1 cellular context compared by ENCODE assay signal in genomic region chr11:117985953-117986887, GRCh38.
TF ChIP-seq lines count a peak whose summit lies in the region.

IL10RA (plus strand) TSS chr11:117986394; CDS start chr11:117986468, 74 bp downstream.

TF ChIP-seq in HEK293, 187 proteins besides CTCF, POLR2A, EP300 and RAD21 (continued from another document):
- TF ChIP-seq ZBTB26 (tag by site-specific recombination; optimal IDR thresholded peaks at IDR 0.05) (peak; percentile 89), ZBTB17 (tag by site-specific recombination; IDR thresholded peaks at IDR 0.05) (no peak; the same call in 1 of the 2 replicates), ZNF19 (tag by site-specific recombination; IDR thresholded peaks at IDR 0.05; ENCODE audit: low read depth) (no peak), ZSCAN16 (tag by site-specific recombination; IDR thresholded peaks at IDR 0.05) (no peak), GLIS1 (tag by site-specific recombination; IDR thresholded peaks at IDR 0.05) (0 out of 2 replicates have a peak, but pooled peaks have one; percentile 28), ZNF623 (tag by site-specific recombination; IDR thresholded peaks at IDR 0.05) (no peak), ZIC2 (tag by site-specific recombination; IDR thresholded peaks at IDR 0.05) (peak; percentile 79), ZNF302 (tag by site-specific recombination; IDR thresholded peaks at IDR 0.05; ENCODE audit: low read depth) (no peak), ZSCAN18 (tag by site-specific recombination; IDR thresholded peaks at IDR 0.05) (no peak), KLF16 (tag by site-specific recombination; IDR thresholded peaks at IDR 0.05) (peak; percentile 61; the same call in 1 of the 2 replicates), ZNF704 (tag by site-specific recombination; IDR thresholded peaks at IDR 0.05) (no peak), ZNF366 (tag by site-specific recombination; conservative IDR thresholded peaks at IDR 0.05) (no peak), ZNF473 (tag by site-specific recombination; IDR thresholded peaks at IDR 0.05) (no peak), ZNF621 (tag by site-specific recombination; IDR thresholded peaks at IDR 0.05) (no peak), ZNF600 (tag by site-specific recombination; IDR thresholded peaks at IDR 0.05) (peak; percentile 69; the same call in 1 of the 2 replicates)
- TF ChIP-seq, protein P1, sequence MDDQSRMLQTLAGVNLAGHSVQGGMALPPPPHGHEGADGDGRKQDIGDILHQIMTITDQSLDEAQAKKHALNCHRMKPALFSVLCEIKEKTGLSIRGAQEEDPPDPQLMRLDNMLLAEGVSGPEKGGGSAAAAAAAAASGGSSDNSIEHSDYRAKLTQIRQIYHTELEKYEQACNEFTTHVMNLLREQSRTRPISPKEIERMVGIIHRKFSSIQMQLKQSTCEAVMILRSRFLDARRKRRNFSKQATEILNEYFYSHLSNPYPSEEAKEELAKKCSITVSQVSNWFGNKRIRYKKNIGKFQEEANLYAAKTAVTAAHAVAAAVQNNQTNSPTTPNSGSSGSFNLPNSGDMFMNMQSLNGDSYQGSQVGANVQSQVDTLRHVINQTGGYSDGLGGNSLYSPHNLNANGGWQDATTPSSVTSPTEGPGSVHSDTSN (CRISPR knock-in tag; IDR thresholded peaks at IDR 0.05): no peak
- TF ChIP-seq, protein P2, sequence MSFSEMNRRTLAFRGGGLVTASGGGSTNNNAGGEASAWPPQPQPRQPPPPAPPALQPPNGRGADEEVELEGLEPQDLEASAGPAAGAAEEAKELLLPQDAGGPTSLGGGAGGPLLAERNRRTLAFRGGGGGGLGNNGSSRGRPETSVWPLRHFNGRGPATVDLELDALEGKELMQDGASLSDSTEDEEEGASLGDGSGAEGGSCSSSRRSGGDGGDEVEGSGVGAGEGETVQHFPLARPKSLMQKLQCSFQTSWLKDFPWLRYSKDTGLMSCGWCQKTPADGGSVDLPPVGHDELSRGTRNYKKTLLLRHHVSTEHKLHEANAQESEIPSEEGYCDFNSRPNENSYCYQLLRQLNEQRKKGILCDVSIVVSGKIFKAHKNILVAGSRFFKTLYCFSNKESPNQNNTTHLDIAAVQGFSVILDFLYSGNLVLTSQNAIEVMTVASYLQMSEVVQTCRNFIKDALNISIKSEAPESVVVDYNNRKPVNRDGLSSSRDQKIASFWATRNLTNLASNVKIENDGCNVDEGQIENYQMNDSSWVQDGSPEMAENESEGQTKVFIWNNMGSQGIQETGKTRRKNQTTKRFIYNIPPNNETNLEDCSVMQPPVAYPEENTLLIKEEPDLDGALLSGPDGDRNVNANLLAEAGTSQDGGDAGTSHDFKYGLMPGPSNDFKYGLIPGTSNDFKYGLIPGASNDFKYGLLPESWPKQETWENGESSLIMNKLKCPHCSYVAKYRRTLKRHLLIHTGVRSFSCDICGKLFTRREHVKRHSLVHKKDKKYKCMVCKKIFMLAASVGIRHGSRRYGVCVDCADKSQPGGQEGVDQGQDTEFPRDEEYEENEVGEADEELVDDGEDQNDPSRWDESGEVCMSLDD (tag by site-specific recombination; IDR thresholded peaks at IDR 0.05): peak; percentile 55; the same call in 1 of the 2 replicates
- TF ChIP-seq, protein P3, sequence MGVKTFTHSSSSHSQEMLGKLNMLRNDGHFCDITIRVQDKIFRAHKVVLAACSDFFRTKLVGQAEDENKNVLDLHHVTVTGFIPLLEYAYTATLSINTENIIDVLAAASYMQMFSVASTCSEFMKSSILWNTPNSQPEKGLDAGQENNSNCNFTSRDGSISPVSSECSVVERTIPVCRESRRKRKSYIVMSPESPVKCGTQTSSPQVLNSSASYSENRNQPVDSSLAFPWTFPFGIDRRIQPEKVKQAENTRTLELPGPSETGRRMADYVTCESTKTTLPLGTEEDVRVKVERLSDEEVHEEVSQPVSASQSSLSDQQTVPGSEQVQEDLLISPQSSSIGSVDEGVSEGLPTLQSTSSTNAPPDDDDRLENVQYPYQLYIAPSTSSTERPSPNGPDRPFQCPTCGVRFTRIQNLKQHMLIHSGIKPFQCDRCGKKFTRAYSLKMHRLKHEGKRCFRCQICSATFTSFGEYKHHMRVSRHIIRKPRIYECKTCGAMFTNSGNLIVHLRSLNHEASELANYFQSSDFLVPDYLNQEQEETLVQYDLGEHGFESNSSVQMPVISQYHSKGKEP (tag by site-specific recombination; IDR thresholded peaks at IDR 0.05): no peak
